ENCODE assay signal across 27 cellular contexts in the genomic region with DNA sequence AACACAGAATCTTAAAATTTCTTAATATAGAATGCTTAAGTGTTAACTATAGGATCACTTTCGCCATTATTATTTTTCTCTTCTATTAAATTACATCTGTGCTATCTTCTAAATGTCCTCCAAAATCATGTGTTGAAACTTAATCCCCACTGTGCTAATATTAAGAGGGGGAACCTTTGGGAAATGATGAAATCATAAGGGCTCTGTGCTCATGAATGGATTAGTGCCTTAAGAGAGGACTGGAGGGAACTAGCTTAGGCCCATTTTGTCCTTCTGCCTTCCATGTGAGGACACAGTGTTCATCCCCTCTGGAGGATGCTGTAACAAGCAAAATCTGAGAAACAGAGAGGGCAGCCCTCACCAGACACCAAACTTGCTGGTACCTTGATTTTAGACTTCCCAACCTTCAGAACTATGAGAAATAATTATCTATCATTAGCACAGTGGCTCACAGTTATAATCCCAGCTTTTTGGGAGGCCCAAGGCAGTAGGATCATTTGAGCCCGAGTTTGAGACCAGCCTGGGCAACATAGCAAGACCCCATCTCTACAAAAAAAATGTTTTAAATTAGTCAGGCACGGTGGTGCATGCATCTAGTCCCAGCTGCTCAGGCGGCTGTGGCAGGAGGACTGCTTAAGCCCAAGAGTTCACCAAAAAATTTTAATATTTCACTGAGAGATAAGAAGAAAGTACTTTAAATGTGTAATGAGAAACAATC.
"Had no signal": no experiment of that assay in that cellular context is flagged by ENCODE, and none has a peak within 500 bp of the region (broad histone marks: within the 10 kb centered on the region; RNA-seq: fewer than 3 reads in every experiment).

No MANE protein-coding gene starts in this region.

- H3K36me3 ChIP-seq: adrenal gland, colonic mucosa, gastroesophageal sphincter, thoracic aorta had no signal

- H3K27ac ChIP-seq: adrenal gland, body of pancreas, colonic mucosa, epithelial cell of prostate, gastroesophageal sphincter, hepatocyte, thoracic aorta, VCaP had no signal

- H3K4me1 ChIP-seq: adrenal gland, colonic mucosa, gastroesophageal sphincter had no signal

- H3K4me3 ChIP-seq: adrenal gland, body of pancreas, colonic mucosa, gastroesophageal sphincter, hepatocyte, thoracic aorta had no signal

- H3K4me2 ChIP-seq: hepatocyte had no signal

- FAIRE-seq: endometrium, kidney, TTC549 had no signal

- H3K27me3 ChIP-seq: adrenal gland, body of pancreas, colonic mucosa, gastroesophageal sphincter, hepatocyte had no signal

- DNase-seq: activated CD4-positive, alpha-beta memory T cell treated with anti-CD3 and anti-CD28 coated beads for 36 hours; activated CD4-positive, alpha-beta T cell treated with anti-CD3 and anti-CD28 coated beads, Interleukin-2, amount 10 ng/mL, durations not matched to agents 24 days and 14 days; activated CD8-positive, alpha-beta memory T cell treated with anti-CD3 and anti-CD28 coated beads, Interleukin-2, amount 50 U/mL, for 4 hours; activated effector memory CD4-positive, alpha-beta T cell treated with anti-CD3 and anti-CD28 coated beads, Interleukin-2, amount 50 U/mL, for 16 hours; activated naive CD4-positive, alpha-beta T cell treated with anti-CD3 and anti-CD28 coated beads for 36 hours; activated naive CD8-positive, alpha-beta T cell treated with anti-CD3 and anti-CD28 coated beads for 36 hours; activated T-cell treated with anti-CD3 and anti-CD28 coated beads, Interleukin-2, amount 50 U/mL, for 1 hour; adrenal gland; aorta; body of pancreas; colonic mucosa; effector CD8-positive, alpha-beta T cell; kidney; left colon; mammary epithelial cell; posterior cingulate gyrus; right cardiac atrium; stimulated activated CD4-positive, alpha-beta T cell treated with anti-CD3 and anti-CD28 coated beads, Interleukin-2, amount 100 ng/mL, for 48 hours; trophoblast cell had no signal

- H3K9me3 ChIP-seq: adrenal gland, body of pancreas, colonic mucosa, gastroesophageal sphincter, thoracic aorta had no signal

- H2AFZ ChIP-seq: hepatocyte had no signal

- ATAC-seq: activated CD4-positive, CD25-positive, alpha-beta regulatory T cell treated with anti-CD3 and anti-CD28 coated beads, Interleukin-2, amount 50 U/mL, for 24 hours; body of pancreas; gastroesophageal sphincter; left colon; right cardiac atrium had no signal
